In the genomic region with DNA sequence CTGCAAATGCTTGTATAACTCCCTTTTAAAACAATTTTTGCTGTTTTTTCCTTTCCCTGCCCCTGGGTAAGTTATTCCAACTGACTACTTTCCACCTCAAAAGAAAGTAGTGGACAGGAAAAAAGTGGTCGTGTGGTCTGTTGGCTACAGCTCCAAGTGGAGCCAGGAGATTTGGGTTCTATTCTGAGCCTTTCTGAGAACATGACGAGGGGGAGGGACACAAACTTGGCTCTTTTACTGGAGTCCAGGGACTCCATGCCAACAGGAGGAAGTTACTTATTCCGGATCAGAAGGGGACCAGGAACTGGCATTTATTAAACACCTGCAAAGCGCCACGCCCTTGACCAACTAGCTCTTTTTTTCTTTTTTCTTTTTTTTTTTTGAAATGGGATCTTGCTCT, we compare ENCODE assay signal across 17 cellular contexts.
DNase-seq lines count a peak whose midpoint lies in the region; ATAC-seq and TF ChIP-seq lines count a peak whose summit lies in the region.
"Had no signal": no experiment of that assay in that cellular context is flagged by ENCODE, and none has a peak within 500 bp of the region (broad histone marks: within the 10 kb centered on the region; RNA-seq: fewer than 3 reads in every experiment).

No MANE protein-coding gene starts in this region.

- in situ Hi-C loops in GM23248 (cut with MboI) = no loop called here

- intact Hi-C loops in PC-3 (cut with micrococcal nuclease) = no loop called here

- H4K20me1 ChIP-seq in GM23248 (ENCODE audit: insufficient read depth) (no peaks in the 10 kb centered on the region), PC-3 (ENCODE audit: low read length) (no peaks in the 10 kb centered on the region)

- H3K36me3 ChIP-seq in GM23248 (ENCODE audit: low read depth) (no peaks in the 10 kb centered on the region), esophagus (ENCODE audit: control insufficient read depth in 2 of 2, insufficient read depth in 2 of 2, low read length in 1 of 2) (no peaks in the 10 kb centered on the region), muscle layer of colon (ENCODE audit: insufficient read depth, low read length) (no peaks in the 10 kb centered on the region), stomach smooth muscle (ENCODE audit: control insufficient read depth in 2 of 2, insufficient read depth in 2 of 2, low read length in 2 of 2) (no peaks in the 10 kb centered on the region), PC-3 (ENCODE audit: low read depth, low read length) (no peaks in the 10 kb centered on the region)
- H3K36me3 ChIP-seq: adrenal gland, left lung had no signal

- H3K4me1 ChIP-seq in GM23248 (ENCODE audit: insufficient read depth) (peaks cover 31% of the 10 kb centered on the region), esophagus (ENCODE audit: control insufficient read depth in 2 of 2, insufficient read depth in 2 of 2, low read length in 1 of 2) (peaks cover 2% of the 10 kb centered on the region in 2 donors), muscle layer of colon (ENCODE audit: insufficient read depth, low read length) (peaks cover 9% of the 10 kb centered on the region), stomach smooth muscle (ENCODE audit: control insufficient read depth, insufficient read depth, low read length) (peaks cover 14% of the 10 kb centered on the region), PC-3 (ENCODE audit: insufficient read depth, low read length) (no peaks in the 10 kb centered on the region; the same call in 1 of the 2 replicates)
- H3K4me1 ChIP-seq: adrenal gland, foreskin keratinocyte had no signal

- TF ChIP-seq CTCF in PC-3 (conservative IDR thresholded peaks at IDR 0.05; ENCODE audit: low read depth, low read length) = no peak

- H3K9me3 ChIP-seq in GM23248 (ENCODE audit: low read depth) (no peaks in the 10 kb centered on the region), esophagus (ENCODE audit: control insufficient read depth in 2 of 2, insufficient read depth in 1 of 2, low read depth in 1 of 2, low read length in 1 of 2) (no peaks in the 10 kb centered on the region), muscle layer of colon (ENCODE audit: low read length) (no peaks in the 10 kb centered on the region), stomach smooth muscle (ENCODE audit: control insufficient read depth in 2 of 2, low read length in 2 of 2) (no peaks in the 10 kb centered on the region), PC-3 (ENCODE audit: low read length) (no peaks in the 10 kb centered on the region)
- H3K9me3 ChIP-seq: adrenal gland, left lung had no signal

- H3K4me3 ChIP-seq in GM23248 (no peak overlapping the region), esophagus (ENCODE audit: low read depth in 1 of 2, low read length in 2 of 2) (no peak overlapping the region), muscle layer of colon (ENCODE audit: low read depth in 1 of 2, low read length in 2 of 2) (no peak overlapping the region), stomach smooth muscle (ENCODE audit: low read length in 2 of 2) (peak overlapping the region in 1 of 2 donors; percentile 0), PC-3 (ENCODE audit: low read length) (no peak overlapping the region)
- H3K4me3 ChIP-seq: left lung had no signal

- H3K79me2 ChIP-seq in GM23248 (ENCODE audit: insufficient read depth) = no peaks in the 10 kb centered on the region
- no peaks in the 10 kb centered on the region for H3K79me2 ChIP-seq in PC-3 (ENCODE audit: low read length)

- peak overlapping the region; percentile 84 for H3K27ac ChIP-seq in GM23248
- peak overlapping the region; percentile 59 to 70 for H3K27ac ChIP-seq in esophagus (ENCODE audit: low read depth in 2 of 2, low read length in 1 of 2)
- peak overlapping the region; percentile 64 for H3K27ac ChIP-seq in muscle layer of colon (ENCODE audit: low read depth, low read length)
- H3K27ac ChIP-seq in stomach smooth muscle (ENCODE audit: low read length) = peak overlapping the region; percentile 80
- no peak overlapping the region for H3K27ac ChIP-seq in PC-3 (ENCODE audit: low read length)
- H3K27ac ChIP-seq: C4-2B, foreskin keratinocyte had no signal

- H3K9me2 ChIP-seq in GM23248 (ENCODE audit: insufficient read depth) = no peaks in the 10 kb centered on the region
- no peaks in the 10 kb centered on the region for H3K9me2 ChIP-seq in PC-3 (replicated peaks; ENCODE audit: low read length)

- POLR2A ChIA-PET in PC-3 (lab: Charles Lee; ENCODE audit: unreplicated experiment) = no interaction called here

- CTCF ChIA-PET in PC-3 (lab: Charles Lee) = no interaction called here

- DNase-seq in GM23248 (no peak), activated gamma-delta T cell treated with Interleukin-2 at 50 U/mL for 16 hours (no peak), germinal center (ENCODE audit: low spot score) (no peak), PC-3 (no peak), NCI-H2227 treated with DMSO at 0.1 percent for 48 hours (lab: John Stamatoyannopoulos, UW) (no peak)
- DNase-seq: cerebellar nuclear complex; foreskin keratinocyte; NCI-H2029; NCI-H510A; SIG-M5; stimulated activated CD4-positive, alpha-beta T cell treated with anti-CD3 and anti-CD28 coated beads, Interleukin-1b, Interleukin-23, amount 100 ng/mL, for 48 hours had no signal

- BruUV-seq in PC-3 (replicated peaks; lab: Mats Ljungman, UMichigan) = no TSS peak

- no peak for ATAC-seq in PC-3

- H3K27me3 ChIP-seq in GM23248 (replicated peaks; ENCODE audit: insufficient read depth) = no peaks in the 10 kb centered on the region
- H3K27me3 ChIP-seq in esophagus (ENCODE audit: control insufficient read depth in 1 of 2, insufficient read depth in 2 of 2, low read length in 2 of 2) = no peaks in the 10 kb centered on the region
- H3K27me3 ChIP-seq in muscle layer of colon (ENCODE audit: control insufficient read depth in 1 of 2, insufficient read depth in 2 of 2, low read length in 2 of 2) = no peaks in the 10 kb centered on the region
- H3K27me3 ChIP-seq in stomach smooth muscle (ENCODE audit: control insufficient read depth in 1 of 2, insufficient read depth in 2 of 2, low read length in 2 of 2) = no peaks in the 10 kb centered on the region
- H3K27me3 ChIP-seq in PC-3 (ENCODE audit: low read length) = no peaks in the 10 kb centered on the region
- H3K27me3 ChIP-seq: adrenal gland, foreskin keratinocyte, left lung had no signal

- WGBS in GM23248 (ENCODE audit: low coverage in 1 of 2, low lambda C conversion rate in 2 of 2, missing lambda C conversion rate in 2 of 2), 2 experiments = 62 to 68% methylated on average over 5 of the region's 5 CpGs
- WGBS in esophagus, 2 donors = 50 to 61% methylated on average over 5 of the region's 5 CpGs

- H3K4me2 ChIP-seq in GM23248 (ENCODE audit: unreplicated experiment) (peak overlapping the region; percentile 73), PC-3 (ENCODE audit: low read length) (no peak overlapping the region)

- H2AFZ ChIP-seq in GM23248 (peak overlapping the region; percentile 83), PC-3 (ENCODE audit: low read length) (no peak overlapping the region)

- H3F3A ChIP-seq in GM23248 (ENCODE audit: insufficient read depth) (peaks cover 29% of the 10 kb centered on the region), PC-3 (ENCODE audit: low read length, unreplicated experiment) (no peaks in the 10 kb centered on the region)

- peak overlapping the region; percentile 71; the same call in 1 of the 2 replicates for H3K9ac ChIP-seq in GM23248
- no peak overlapping the region for H3K9ac ChIP-seq in muscle layer of colon (ENCODE audit: low read length)
- H3K9ac ChIP-seq in stomach smooth muscle (ENCODE audit: low read length in 2 of 2) = peak overlapping the region in 1 of 2 donors; percentile 60
- H3K9ac ChIP-seq in PC-3 (ENCODE audit: low read length) = no peak overlapping the region
